Comparison of ENCODE assay signal across 10 cellular contexts in genomic region chr11:13923716-13924650, GRCh38. TPM values are rescaled to one million over a fixed set of nuclear protein-coding genes. Genes with fewer than 3 reads are reported as not detected.
DNase-seq lines count a peak whose midpoint lies in the region; ATAC-seq, FAIRE-seq and TF ChIP-seq lines count a peak whose summit lies in the region.
"Had no signal": no experiment of that assay in that cellular context is flagged by ENCODE, and none has a peak within 500 bp of the region (broad histone marks: within the 10 kb centered on the region; RNA-seq: fewer than 3 reads in every experiment).

No MANE protein-coding gene starts in this region.

- TF ChIP-seq CTCF in D721Med (IDR thresholded peaks at IDR 0.05; ENCODE audit: insufficient read depth, missing control alignments): no peak

- ATAC-seq in GM18861 (IDR thresholded peaks at IDR 0.05; ENCODE audit: unreplicated experiment) (peak; percentile 89), HG03108 (IDR thresholded peaks at IDR 0.05; ENCODE audit: unreplicated experiment) (peak; percentile 63), naive B cell (ENCODE audit: low read depth in 2 of 2) (peak; percentile 95 to 96)
- ATAC-seq in activated naive CD4-positive, alpha-beta T cell treated with anti-CD3 and anti-CD28 coated beads, Interleukin-2, amount 50 U/mL, for 72 hours: peak in 1 of 2 donors; percentile 22

- no peak for DNase-seq in activated naive CD4-positive, alpha-beta T cell treated with anti-CD3 and anti-CD28 coated beads, Interleukin-2, amount 50 U/mL, for 72 hours (ENCODE audit: low spot score in 2 of 2)
- peak; percentile 12 for DNase-seq in naive B cell
- DNase-seq in D721Med (ENCODE audit: insufficient read length, low spot score): no peak
- no peak for DNase-seq in MG63
- DNase-seq in NCI-H146 treated with DMSO at 0.1 percent for 48 hours (lab: John Stamatoyannopoulos, UW; ENCODE audit: unreplicated experiment): no peak
- DNase-seq in cardiac septum (ENCODE audit: low spot score): no peak
- DNase-seq: NCI-H2171 treated with DMSO at 0.1 percent for 48 hours, Right ventricle myocardium superior had no signal

- peaks cover 3% of the 10 kb centered on the region; the same call in 1 of the 2 replicates for H3K27me3 ChIP-seq in MG63

- no peaks in the 10 kb centered on the region for H3K9me3 ChIP-seq in MG63

- H3K9me3 Mint-ChIP-seq in activated naive CD4-positive, alpha-beta T cell treated with anti-CD3 and anti-CD28 coated beads, Interleukin-2, amount 50 U/mL, for 72 hours: peaks cover 8 to 9% of the 10 kb centered on the region in 2 donors
- H3K9me3 Mint-ChIP-seq in naive B cell: no peaks in the 10 kb centered on the region

- H3K4me3 Mint-ChIP-seq in naive B cell: peak overlapping the region; percentile 41 to 93 (median 81)

- no peaks in the 10 kb centered on the region for H3K36me3 ChIP-seq in MG63

- peaks cover 31 to 44% (median 42%) of the 10 kb centered on the region in 3 donors for H3K4me1 Mint-ChIP-seq in naive B cell

- FAIRE-seq in D721Med (lab: Jason Lieb, UNC): no peak

- H3K27ac Mint-ChIP-seq in activated naive CD4-positive, alpha-beta T cell treated with anti-CD3 and anti-CD28 coated beads, Interleukin-2, amount 50 U/mL, for 72 hours: peak overlapping the region; percentile 30 to 67
- peak overlapping the region; percentile 67 to 94 (median 74) for H3K27ac Mint-ChIP-seq in naive B cell

- intact Hi-C loops in cardiac septum (cut with DNase I): no loop called here

- no peaks in the 10 kb centered on the region for H3K36me3 Mint-ChIP-seq in activated naive CD4-positive, alpha-beta T cell treated with anti-CD3 and anti-CD28 coated beads, Interleukin-2, amount 50 U/mL, for 72 hours
- no peaks in the 10 kb centered on the region for H3K36me3 Mint-ChIP-seq in naive B cell

- peaks cover 0 to 5% (median 3%) of the 10 kb centered on the region in 3 donors for H3K27me3 Mint-ChIP-seq in naive B cell

- H3K4me3 ChIP-seq in MG63: no peak overlapping the region

RNA-seq across cellular contexts. Expression of gene SPON1, which starts 38.5 kb away (rescaled TPM):
- under 1 TPM in 1 of 2 donors, not detected in 1; 0.19 TPM for total RNA-seq in activated naive CD4-positive, alpha-beta T cell treated with anti-CD3 and anti-CD28 coated beads, Interleukin-2, amount 50 U/mL, for 72 hours
- 1 to 10 TPM in 1 of 6 donors, under 1 TPM in 4, not detected in 1; 0.49 to 1.1 (median 0.85) TPM for polyA plus RNA-seq in naive B cell (ENCODE audit: low read depth in 6 of 6)
- not detected in 2 replicates for total RNA-seq in MG63 (2014; rRNA removed; shearing (Covaris generic); ENCODE audit: low replicate concordance)
- 6.2 TPM for total RNA-seq in cardiac septum
